In the genomic region with DNA sequence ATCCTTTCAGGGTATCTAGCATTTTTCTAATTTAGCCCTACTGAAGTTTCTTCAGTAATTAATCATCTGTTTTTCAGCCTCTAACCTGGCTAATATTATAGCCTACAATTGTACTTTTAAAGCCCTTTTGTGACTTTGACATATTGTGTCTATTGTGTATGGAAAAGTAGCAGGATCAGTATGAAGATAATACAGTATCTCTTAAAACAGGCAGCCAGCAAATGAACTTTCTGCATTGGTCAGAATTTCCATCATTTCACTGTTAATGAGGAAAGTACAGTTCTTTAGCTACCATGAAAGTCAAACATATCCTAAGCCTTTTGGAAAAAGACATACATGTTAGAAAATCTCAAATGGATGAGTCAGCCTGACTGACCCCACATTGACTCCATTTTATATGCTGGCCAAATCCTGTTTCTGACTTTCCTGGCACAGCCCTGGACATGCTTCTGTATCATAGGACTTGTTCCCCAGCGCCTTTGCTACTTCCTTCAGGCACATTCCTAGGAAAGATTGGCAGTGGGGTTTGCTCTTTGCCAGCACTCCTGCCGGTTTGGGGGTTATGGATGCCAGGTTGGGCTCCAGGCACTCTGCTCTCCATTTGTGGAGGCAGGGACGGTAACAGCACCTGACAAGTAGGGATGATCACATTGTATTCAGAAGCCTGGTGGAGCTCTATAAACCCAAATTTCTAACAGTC, we compare ENCODE assay signal across 10 cellular contexts. TPM values are rescaled to one million over a fixed set of nuclear protein-coding genes. Genes with fewer than 3 reads are reported as not detected.
DNase-seq lines count a peak whose midpoint lies in the region; ATAC-seq, FAIRE-seq and TF ChIP-seq lines count a peak whose summit lies in the region.
"Had no signal": no experiment of that assay in that cellular context is flagged by ENCODE, and none has a peak within 500 bp of the region (broad histone marks: within the 10 kb centered on the region; RNA-seq: fewer than 3 reads in every experiment).

No MANE protein-coding gene starts in this region.

- H3K4me3 ChIP-seq in astrocyte of the spinal cord (ENCODE audit: low read depth, low read length): no peak overlapping the region
- H3K4me3 ChIP-seq: gastrocnemius medialis had no signal

- peak overlapping the region in 1 of 2 donors; percentile 63 for H3K4me3 Mint-ChIP-seq in activated T-cell treated with anti-CD3 and anti-CD28 coated beads, Interleukin-2, amount 50 U/mL, for 72 hours

- no peaks in the 10 kb centered on the region for H3K9me3 Mint-ChIP-seq in activated T-cell treated with anti-CD3 and anti-CD28 coated beads, Interleukin-2, amount 50 U/mL, for 72 hours
- H3K9me3 Mint-ChIP-seq: CD4-positive, CD25-positive, alpha-beta regulatory T cell had no signal

- peak overlapping the region; percentile 71 for H3K27ac Mint-ChIP-seq in activated T-cell treated with anti-CD3 and anti-CD28 coated beads, Interleukin-2, amount 50 U/mL, for 72 hours

- no peaks in the 10 kb centered on the region for H3K27me3 Mint-ChIP-seq in activated T-cell treated with anti-CD3 and anti-CD28 coated beads, Interleukin-2, amount 50 U/mL, for 72 hours (ENCODE audit: low read depth)
- H3K27me3 Mint-ChIP-seq: CD4-positive, CD25-positive, alpha-beta regulatory T cell had no signal

- peaks cover 69% of the 10 kb centered on the region for H3K4me1 Mint-ChIP-seq in activated T-cell treated with anti-CD3 and anti-CD28 coated beads, Interleukin-2, amount 50 U/mL, for 72 hours (ENCODE audit: low read depth)

- in situ Hi-C loops in astrocyte of the spinal cord (cut with HindIII; ENCODE audit: low sequenced_read_pairs): no loop called here

- ATAC-seq in activated T-cell treated with anti-CD3 and anti-CD28 coated beads, Interleukin-2, amount 50 U/mL, for 72 hours (replicated peaks in 1 of 2): no peak
- ATAC-seq in HG03280 (IDR thresholded peaks at IDR 0.05; ENCODE audit: unreplicated experiment) (no peak), GM19023 (IDR thresholded peaks at IDR 0.05; ENCODE audit: unreplicated experiment) (no peak)

- TF ChIP-seq CTCF in astrocyte of the spinal cord (IDR thresholded peaks at IDR 0.05; ENCODE audit: low read depth, low read length): no peak

- no peak for FAIRE-seq in urothelium cell line (lab: Jason Lieb, UNC)

- DNase-seq in activated T-cell treated with anti-CD3 and anti-CD28 coated beads, Interleukin-2, amount 50 U/mL, for 72 hours: no peak
- no peak for DNase-seq in activated T-cell treated with anti-CD3 and anti-CD28 coated beads, Interleukin-2, amount 50 U/mL, for 48 hours
- DNase-seq in astrocyte of the spinal cord (ENCODE audit: low read depth, low spot score): peak; percentile 85
- DNase-seq in kidney tubule cell (ENCODE audit: low spot score): peak; percentile 60
- peak; percentile 46 for DNase-seq in urothelium cell line (ENCODE audit: low spot score)
- DNase-seq in NK-92 treated with Interleukin-12 subunit alpha and Interleukin-12 subunit beta, amount 100 ng/mL, for 24 hours (lab: John Stamatoyannopoulos, UW): no peak
- DNase-seq: gastrocnemius medialis had no signal

- peaks cover 6 to 16% of the 10 kb centered on the region in 2 donors for H3K36me3 Mint-ChIP-seq in activated T-cell treated with anti-CD3 and anti-CD28 coated beads, Interleukin-2, amount 50 U/mL, for 72 hours (ENCODE audit: insufficient read depth in 2 of 2)

RNA-seq across cellular contexts. Expression of gene TOP1, which starts 43.6 kb away (rescaled TPM):
- total RNA-seq in activated T-cell treated with anti-CD3 and anti-CD28 coated beads, Interleukin-2, amount 50 U/mL, for 72 hours: 10 to 100 TPM; 78.7 to 86.1 TPM

Comparison
In these comparisons a context has a peak if more than half of its experiments do, and no peak if none do; other contexts are left out.
1. DNase-seq: peak in astrocyte of the spinal cord (single experiment), kidney tubule cell (single experiment) and urothelium cell line (single experiment); none in activated T-cell treated with anti-CD3 and anti-CD28 coated beads, Interleukin-2, amount 50 U/mL, for 72 hours (0 of 2), activated T-cell treated with anti-CD3 and anti-CD28 coated beads, Interleukin-2, amount 50 U/mL, for 48 hours (0 of 2) and NK-92 treated with Interleukin-12 subunit alpha and Interleukin-12 subunit beta, amount 100 ng/mL, for 24 hours (single experiment).